Comparison of ENCODE assay signal across 27 cellular contexts in the genomic region with DNA sequence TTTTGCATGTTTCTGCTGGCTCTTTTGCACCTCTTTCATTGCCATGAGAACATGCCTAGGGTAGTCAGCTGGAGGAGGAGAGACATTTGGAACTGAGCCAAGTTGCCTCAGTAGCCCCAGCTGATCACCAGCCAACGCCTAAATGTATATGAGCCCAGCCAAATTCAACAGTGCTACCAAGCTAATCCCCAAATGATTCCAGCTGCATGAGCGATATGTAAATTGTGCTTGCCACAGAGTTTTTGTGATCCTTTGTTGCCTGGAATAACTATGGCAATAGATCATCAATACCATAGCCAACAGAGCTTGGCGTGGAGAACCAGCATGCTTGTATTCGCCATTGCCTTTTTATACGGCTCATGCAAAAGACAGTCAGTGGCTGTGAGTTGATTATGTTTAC.
DNase-seq lines count a peak whose midpoint lies in the region; ATAC-seq, FAIRE-seq and TF ChIP-seq lines count a peak whose summit lies in the region.
"Had no signal": no experiment of that assay in that cellular context is flagged by ENCODE, and none has a peak within 500 bp of the region (broad histone marks: within the 10 kb centered on the region; RNA-seq: fewer than 3 reads in every experiment).

No MANE protein-coding gene starts in this region.

- H3K79me1 ChIP-seq in H1 (ENCODE audit: low read depth, low read length) (no peaks in the 10 kb centered on the region), mesendoderm (ENCODE audit: low read length) (no peaks in the 10 kb centered on the region)

- no peak overlapping the region for H3K4me3 Mint-ChIP-seq in activated T-helper 17 cell treated with anti-CD3 and anti-CD28 coated beads, Interleukin-2, amount 50 U/mL, for 72 hours
- H3K4me3 Mint-ChIP-seq: CD14-positive monocyte; CD4-positive, alpha-beta memory T cell; CD4-positive, CD25-positive, alpha-beta regulatory T cell; CD8-positive, alpha-beta memory T cell had no signal

- no peaks in the 10 kb centered on the region for H3K36me3 Mint-ChIP-seq in activated T-helper 17 cell treated with anti-CD3 and anti-CD28 coated beads, Interleukin-2, amount 50 U/mL, for 72 hours (ENCODE audit: low read depth)
- H3K36me3 Mint-ChIP-seq: CD14-positive monocyte; CD4-positive, alpha-beta memory T cell; CD4-positive, CD25-positive, alpha-beta regulatory T cell; CD8-positive, alpha-beta memory T cell had no signal

- TF ChIP-seq EP300 in H1 (IDR thresholded peaks at IDR 0.05; ENCODE audit: borderline replicate concordance in 1 of 2, low read depth in 2 of 2, low read length in 2 of 2), result no peak

- no peak overlapping the region for H4K91ac ChIP-seq in H1 (replicated peaks; ENCODE audit: insufficient read length, low read length)

- H2BK12ac ChIP-seq in H1 (ENCODE audit: low read depth, low read length), result no peak overlapping the region

- no peak overlapping the region for H3K23ac ChIP-seq in H1 (ENCODE audit: insufficient read length)
- no peak overlapping the region for H3K23ac ChIP-seq in mesendoderm (ENCODE audit: low read length)

- no peaks in the 10 kb centered on the region for H3K9me3 Mint-ChIP-seq in activated T-helper 17 cell treated with anti-CD3 and anti-CD28 coated beads, Interleukin-2, amount 50 U/mL, for 72 hours

- H2BK15ac ChIP-seq in H1 (ENCODE audit: low read length) (0 out of 2 replicates have a peak overlapping the region, but pooled peaks have one; percentile 22), mesendoderm (replicated peaks; ENCODE audit: low read depth) (no peak overlapping the region)

- H3K4me1 ChIP-seq in H1 (replicated peaks in 1 of 4; ENCODE audit: control insufficient read depth in 3 of 4, insufficient read depth in 4 of 4, low read length in 3 of 4) (peaks cover 0 to 4% (median 1%) of the 10 kb centered on the region in 4 experiments; a peak in 2 of 7 replicates), mesendoderm (ENCODE audit: control insufficient read depth, low read depth, low read length) (no peaks in the 10 kb centered on the region), Karpas-422 (ENCODE audit: low read length) (no peaks in the 10 kb centered on the region), vagina (peaks cover 8% of the 10 kb centered on the region)
- H3K4me1 ChIP-seq: BE2C, BLaER1 had no signal

- H2BK120ac ChIP-seq in H1 (replicated peaks; ENCODE audit: low read depth, low read length), result no peak overlapping the region
- no peak overlapping the region for H2BK120ac ChIP-seq in mesendoderm (ENCODE audit: low read depth, low read length)

- 80% methylated on average over 5 of the region's 5 CpGs; no CpG with 5 or more reads in 1 of the 2 experiments for WGBS in H1 (ENCODE audit: extremely low coverage in 1 of 2, insufficient coverage in 1 of 2, insufficient read length in 1 of 2, insufficient replicate concordance in 2 of 2, low coverage in 1 of 2, low lambda C conversion rate in 2 of 2, missing lambda C conversion rate in 1 of 2), 2 experiments
- no CpG with 5 or more reads among the region's 5 CpGs for WGBS in mesendoderm (ENCODE audit: extremely low coverage, insufficient coverage, low lambda C conversion rate)

- ATAC-seq in activated T-helper 17 cell treated with anti-CD3 and anti-CD28 coated beads, Interleukin-2, amount 50 U/mL, for 72 hours (replicated peaks), result no peak
- ATAC-seq: GM12878 had no signal

- no peaks in the 10 kb centered on the region for H3K23me2 ChIP-seq in H1 (ENCODE audit: low read depth, low read length)

- intact Hi-C loops in vagina (cut with DNase I), result no loop called here

- H2AK5ac ChIP-seq in H1 (ENCODE audit: low read depth, low read length), result no peak overlapping the region
- H2AK5ac ChIP-seq in mesendoderm (ENCODE audit: low read length), result no peak overlapping the region

- TF ChIP-seq RAD21 in H1 (IDR thresholded peaks at IDR 0.05 in 1 of 2, conservative IDR thresholded peaks at IDR 0.05 in 1 of 2; ENCODE audit: low read depth in 2 of 2, low read length in 2 of 2), result no peak

- H3K4me3 ChIP-seq in H1 (ENCODE audit: extremely low read depth in 1 of 4, insufficient read depth in 2 of 4, low read depth in 3 of 4, low read length in 4 of 4) (no peak overlapping the region), mesendoderm (ENCODE audit: low read length) (no peak overlapping the region), Karpas-422 (ENCODE audit: low read length) (no peak overlapping the region), vagina (no peak overlapping the region)
- H3K4me3 ChIP-seq: BLaER1, GM12878 had no signal

- no peak overlapping the region for H4K8ac ChIP-seq in H1 (ENCODE audit: extremely low read depth, insufficient read depth, low read length)
- no peak overlapping the region for H4K8ac ChIP-seq in mesendoderm (ENCODE audit: low read depth, low read length)

- DNase-seq in astrocyte of the hippocampus (ENCODE audit: low read depth, low spot score) (peak; percentile 79), H1 (ENCODE audit: low read depth in 1 of 2, low spot score in 2 of 2) (no peak), mesendoderm (peak; percentile 42), Karpas-422 (no peak), vagina (ENCODE audit: extremely low spot score in 2 of 2) (no peak)
- DNase-seq: 8988T; ACHN; BE2C; C1 segment of cervical spinal cord; CD4-positive, alpha-beta memory T cell; CD4-positive, CD25-positive, alpha-beta regulatory T cell; CD8-positive, alpha-beta memory T cell; COR-L47; DMS 273 treated with DMSO at 0.1 percent for 48 hours; DMS153; DMS53; DMS79; DND-41; EL; GDM1 had no signal

- H3K4me2 ChIP-seq in H1 (ENCODE audit: insufficient read depth in 1 of 2, low read depth in 2 of 2, low read length in 2 of 2) (no peak overlapping the region), mesendoderm (ENCODE audit: low read length) (no peak overlapping the region), Karpas-422 (ENCODE audit: low read depth, low read length, poor library complexity, severe bottlenecking) (no peak overlapping the region)
- H3K4me2 ChIP-seq: BLaER1 had no signal

- no peak overlapping the region for H4K5ac ChIP-seq in H1 (ENCODE audit: insufficient read length, low read depth, low read length)
- no peak overlapping the region for H4K5ac ChIP-seq in mesendoderm (ENCODE audit: low read length)

- H3K56ac ChIP-seq in H1 (replicated peaks; ENCODE audit: insufficient read length, low read depth, low read length), result no peak overlapping the region
- no peak overlapping the region for H3K56ac ChIP-seq in mesendoderm (ENCODE audit: low read length)

- POLR2A ChIA-PET in H1 (lab: Charles Lee; ENCODE audit: partially characterized antibody), result no interaction called here

- H3K27ac Mint-ChIP-seq in activated T-helper 17 cell treated with anti-CD3 and anti-CD28 coated beads, Interleukin-2, amount 50 U/mL, for 72 hours, result no peak overlapping the region
- H3K27ac Mint-ChIP-seq: CD14-positive monocyte; CD4-positive, alpha-beta memory T cell; CD4-positive, CD25-positive, alpha-beta regulatory T cell; CD8-positive, alpha-beta memory T cell had no signal

- H3K4ac ChIP-seq in H1 (replicated peaks; ENCODE audit: insufficient read length, low read depth, low read length) (no peak overlapping the region), mesendoderm (ENCODE audit: low read depth, low read length) (no peak overlapping the region)

- no peak overlapping the region for H3K18ac ChIP-seq in H1 (ENCODE audit: extremely low read depth, low read length)
- no peak overlapping the region for H3K18ac ChIP-seq in mesendoderm (ENCODE audit: low read length)

- no peak overlapping the region for H3K9ac ChIP-seq in H1 (replicated peaks in 1 of 4; ENCODE audit: extremely low read depth in 1 of 4, low read depth in 3 of 4, low read length in 3 of 4)
- H3K9ac ChIP-seq in mesendoderm (ENCODE audit: low read length), result no peak overlapping the region
- H3K9ac ChIP-seq in Karpas-422 (ENCODE audit: low read length), result no peak overlapping the region
- H3K9ac ChIP-seq: BLaER1 had no signal

- no peaks in the 10 kb centered on the region; the same call in 1 of the 2 replicates for H3K9me2 ChIP-seq in Karpas-422 (replicated peaks; ENCODE audit: insufficient read depth, low read length)

- H4K20me1 ChIP-seq in H1 (replicated peaks in 1 of 2; ENCODE audit: control insufficient read depth in 1 of 2, insufficient read depth in 2 of 2, low read length in 2 of 2) (no peaks in the 10 kb centered on the region), Karpas-422 (ENCODE audit: insufficient read depth, low read depth, low read length) (no peaks in the 10 kb centered on the region)
- H4K20me1 ChIP-seq: BLaER1 had no signal

- H2AFZ ChIP-seq in H1 (ENCODE audit: low read length) (no peak overlapping the region), Karpas-422 (ENCODE audit: low read length) (no peak overlapping the region)

- no peak for TF ChIP-seq CTCF in H1 (IDR thresholded peaks at IDR 0.05; ENCODE audit: control extremely low read depth in 1 of 3, insufficient read depth in 1 of 3, low read depth in 1 of 3, low read length in 3 of 3)
- no peak for TF ChIP-seq CTCF in vagina (IDR thresholded peaks at IDR 0.05)

- H3K9me3 ChIP-seq in H1 (ENCODE audit: insufficient read depth in 2 of 2, low read depth in 1 of 2, low read length in 1 of 2) (no peaks in the 10 kb centered on the region), Karpas-422 (ENCODE audit: low read length) (no peaks in the 10 kb centered on the region), vagina (no peaks in the 10 kb centered on the region)
- H3K9me3 ChIP-seq: BE2C, BLaER1 had no signal

- H3K14ac ChIP-seq in H1 (ENCODE audit: insufficient read length), result no peak overlapping the region

- TF ChIP-seq POLR2A in H1 (IDR thresholded peaks at IDR 0.05; ENCODE audit: control extremely low read depth in 1 of 2, low read depth in 2 of 2, low read length in 2 of 2), result no peak
- TF ChIP-seq POLR2A in vagina (IDR thresholded peaks at IDR 0.05), result no peak

- no peaks in the 10 kb centered on the region for H3K27me3 ChIP-seq in H1 (replicated peaks in 1 of 4; ENCODE audit: control insufficient read depth in 3 of 4, extremely low read depth in 1 of 4, insufficient read depth in 3 of 4, low read length in 3 of 4)
- H3K27me3 ChIP-seq in mesendoderm (ENCODE audit: insufficient read depth, low read length, poor library complexity), result no peaks in the 10 kb centered on the region
- H3K27me3 ChIP-seq in Karpas-422 (ENCODE audit: low read length), result 0 out of 2 replicates have a peak, but pooled peaks cover 2% of the 10 kb centered on the region
- no peaks in the 10 kb centered on the region for H3K27me3 ChIP-seq in vagina
- H3K27me3 ChIP-seq: BLaER1 had no signal

- CTCF ChIA-PET in H1 (lab: Charles Lee; ENCODE audit: partially characterized antibody), result interaction anchor here (0.7 to 1.6 kb wide), 6 partner anchors 14 to 683 kb away, joined by 3 to 5 read pairs (median 4); no protein-coding TSS in a partner anchor

- H3K79me2 ChIP-seq in H1 (ENCODE audit: control insufficient read depth in 1 of 2, insufficient read depth in 2 of 2, low read length in 2 of 2), result no peaks in the 10 kb centered on the region
- H3K79me2 ChIP-seq in mesendoderm (ENCODE audit: control insufficient read depth, insufficient read depth, low read length), result no peaks in the 10 kb centered on the region
- no peaks in the 10 kb centered on the region for H3K79me2 ChIP-seq in Karpas-422 (ENCODE audit: low read length)

- no peak for FAIRE-seq in H1 (lab: Jason Lieb, UNC)
- FAIRE-seq: A204.1, GM12878, GM12892, GM18507 had no signal

- H3K27ac ChIP-seq in H1 (ENCODE audit: low read depth, low read length) (no peak overlapping the region), mesendoderm (ENCODE audit: low read depth, low read length) (no peak overlapping the region), Karpas-422 (ENCODE audit: low read length) (no peak overlapping the region), vagina (no peak overlapping the region)
- H3K27ac ChIP-seq: BLaER1 had no signal

- H3K27me3 Mint-ChIP-seq in activated T-helper 17 cell treated with anti-CD3 and anti-CD28 coated beads, Interleukin-2, amount 50 U/mL, for 72 hours, result peaks cover 5% of the 10 kb centered on the region

- H2BK5ac ChIP-seq in H1 (ENCODE audit: low read depth, low read length) (no peak overlapping the region), mesendoderm (ENCODE audit: low read length) (no peak overlapping the region)

- no peaks in the 10 kb centered on the region for H3K4me1 Mint-ChIP-seq in activated T-helper 17 cell treated with anti-CD3 and anti-CD28 coated beads, Interleukin-2, amount 50 U/mL, for 72 hours
- H3K4me1 Mint-ChIP-seq: CD14-positive monocyte; CD4-positive, alpha-beta memory T cell; CD4-positive, CD25-positive, alpha-beta regulatory T cell; CD8-positive, alpha-beta memory T cell had no signal

- H3K36me3 ChIP-seq in H1 (ENCODE audit: control insufficient read depth in 2 of 4, insufficient read depth in 4 of 4, low read length in 3 of 4) (no peaks in the 10 kb centered on the region), mesendoderm (ENCODE audit: control insufficient read depth, insufficient read depth, low read length) (no peaks in the 10 kb centered on the region), Karpas-422 (ENCODE audit: insufficient read depth, low read length) (no peaks in the 10 kb centered on the region), vagina (no peaks in the 10 kb centered on the region)
- H3K36me3 ChIP-seq: BE2C, BLaER1 had no signal

- no peak overlapping the region for H2BK20ac ChIP-seq in H1 (ENCODE audit: low read length)

Comparison
In these comparisons a context has a peak if more than half of its experiments do, and no peak if none do; other contexts are left out.
1. DNase-seq: peak in astrocyte of the hippocampus (single experiment) and mesendoderm (single experiment); none in H1 (0 of 2), Karpas-422 (single experiment) and vagina (0 of 2).